Comparison of ENCODE assay signal across 21 cellular contexts in genomic region chr6:104704191-104704590, GRCh38.
DNase-seq lines count a peak whose midpoint lies in the region; ATAC-seq and TF ChIP-seq lines count a peak whose summit lies in the region.
"Had no signal": no experiment of that assay in that cellular context is flagged by ENCODE, and none has a peak within 500 bp of the region (broad histone marks: within the 10 kb centered on the region; RNA-seq: fewer than 3 reads in every experiment).

No MANE protein-coding gene starts in this region.

- no peaks in the 10 kb centered on the region for H3K27me3 Mint-ChIP-seq in CD4-positive, alpha-beta memory T cell
- peaks cover 6% of the 10 kb centered on the region for H3K27me3 Mint-ChIP-seq in endothelial cell (ENCODE audit: unreplicated experiment)
- no peaks in the 10 kb centered on the region for H3K27me3 Mint-ChIP-seq in naive thymus-derived CD8-positive, alpha-beta T cell
- H3K27me3 Mint-ChIP-seq: activated CD4-positive, alpha-beta memory T cell treated with anti-CD3 and anti-CD28 coated beads, Interleukin-2, amount 10 ng/mL, durations not matched to agents 7 days and 5 days had no signal

- H4K20me1 ChIP-seq in OCI-LY7 (ENCODE audit: insufficient read depth, low read length): no peaks in the 10 kb centered on the region

- peak overlapping the region; percentile 52; the same call in 1 of the 2 replicates for H3K4me2 ChIP-seq in OCI-LY7 (ENCODE audit: low read length)
- H3K4me2 ChIP-seq: PC-9 had no signal

- BruUV-seq in OCI-LY7 (replicated peaks; lab: Mats Ljungman, UMichigan): no TSS peak

- ATAC-seq in naive thymus-derived CD8-positive, alpha-beta T cell: no peak
- ATAC-seq in GM21786 (IDR thresholded peaks at IDR 0.05; ENCODE audit: unreplicated experiment) (no peak), HG03139 (IDR thresholded peaks at IDR 0.05; ENCODE audit: unreplicated experiment) (no peak), HG02623 (IDR thresholded peaks at IDR 0.05; ENCODE audit: unreplicated experiment) (no peak)
- ATAC-seq: pancreas, right lobe of liver had no signal

- no peaks in the 10 kb centered on the region for H3K36me3 ChIP-seq in CD4-positive, alpha-beta memory T cell (ENCODE audit: insufficient read depth, low read length)
- H3K36me3 ChIP-seq in OCI-LY7 (ENCODE audit: insufficient read depth, low read length): no peaks in the 10 kb centered on the region
- H3K36me3 ChIP-seq: heart left ventricle, pancreas, right lobe of liver, SJCRH30, suprapubic skin had no signal

- no peaks in the 10 kb centered on the region for H3K9me3 ChIP-seq in CD4-positive, alpha-beta memory T cell (ENCODE audit: control insufficient read depth in 1 of 2, low read length in 2 of 2)
- H3K9me3 ChIP-seq in OCI-LY7 (ENCODE audit: low read length): no peaks in the 10 kb centered on the region
- H3K9me3 ChIP-seq: heart left ventricle, pancreas, right lobe of liver, SJCRH30, suprapubic skin had no signal

- H3K27me3 ChIP-seq in CD4-positive, alpha-beta memory T cell (ENCODE audit: insufficient read depth, low read length): no peaks in the 10 kb centered on the region
- H3K27me3 ChIP-seq: heart left ventricle, pancreas, right lobe of liver, SJCRH30, suprapubic skin had no signal

- peaks cover 0 to 5% of the 10 kb centered on the region in 2 donors for H3K36me3 Mint-ChIP-seq in CD4-positive, alpha-beta memory T cell
- H3K36me3 Mint-ChIP-seq in endothelial cell (ENCODE audit: low read depth, unreplicated experiment): peaks cover 1% of the 10 kb centered on the region
- peaks cover 0 to under 1% (median 0%) of the 10 kb centered on the region in 3 donors for H3K36me3 Mint-ChIP-seq in naive thymus-derived CD8-positive, alpha-beta T cell

- intact Hi-C loops in CD4-positive, alpha-beta memory T cell (cut with micrococcal nuclease): no loop called here
- intact Hi-C loops in OCI-LY7 (cut with micrococcal nuclease; ENCODE audit: unreplicated experiment): no loop called here

- H3K27ac Mint-ChIP-seq in CD4-positive, alpha-beta memory T cell: no peak overlapping the region
- peak overlapping the region; percentile 99 for H3K27ac Mint-ChIP-seq in endothelial cell (ENCODE audit: unreplicated experiment)
- H3K27ac Mint-ChIP-seq in naive thymus-derived CD8-positive, alpha-beta T cell: peak overlapping the region in 2 of 10 donors; percentile 13 to 28

- peak overlapping the region; percentile 0; the same call in 1 of the 2 replicates for H2AFZ ChIP-seq in OCI-LY7 (ENCODE audit: low read length)
- H2AFZ ChIP-seq: PC-9 had no signal

- DNase-seq in CD4-positive, alpha-beta memory T cell: no peak
- DNase-seq in OCI-LY7 (ENCODE audit: low spot score) (no peak), endothelial cell (ENCODE audit: low spot score) (no peak), NCI-H187 treated with DMSO at 0.1 percent for 48 hours (lab: John Stamatoyannopoulos, UW) (no peak)
- DNase-seq in naive thymus-derived CD8-positive, alpha-beta T cell: no peak
- DNase-seq: activated CD4-positive, alpha-beta memory T cell treated with anti-CD3 and anti-CD28 coated beads, Interleukin-2, amount 10 ng/mL, durations not matched to agents 7 days and 5 days; activated naive CD4-positive, alpha-beta T cell; activated T-cell treated with anti-CD3 and anti-CD28 coated beads for 4 hours; amygdala; DMS 273 treated with DMSO at 0.1 percent for 48 hours; heart left ventricle; NCI-H1930; NCI-H226; pancreas; PC-9; right lobe of liver; SJCRH30 had no signal

- CTCF ChIA-PET in CD4-positive, alpha-beta memory T cell (lab: Charles Lee; ENCODE audit: partially characterized antibody): interaction anchor here (1.1 to 1.9 kb wide), 2 partner anchors 11 to 21 kb away, joined by 3 to 5 read pairs; no protein-coding TSS in a partner anchor
- CTCF ChIA-PET in OCI-LY7 (lab: Charles Lee; ENCODE audit: unreplicated experiment): no interaction called here

- POLR2A ChIA-PET in CD4-positive, alpha-beta memory T cell (lab: Charles Lee; ENCODE audit: partially characterized antibody): no interaction called here
- POLR2A ChIA-PET in OCI-LY7 (lab: Charles Lee): interaction anchor here (1.2 kb wide), 1 partner anchor 51 kb away, joined by 3 read pairs; no protein-coding TSS in a partner anchor
- POLR2A ChIA-PET in naive thymus-derived CD8-positive, alpha-beta T cell (lab: Charles Lee): no interaction called here

- no peak overlapping the region for H3K27ac ChIP-seq in CD4-positive, alpha-beta memory T cell (ENCODE audit: low read depth, low read length)
- no peak overlapping the region for H3K27ac ChIP-seq in OCI-LY7 (ENCODE audit: low read depth, low read length, poor library complexity, severe bottlenecking)
- H3K27ac ChIP-seq: pancreas, PC-9, right lobe of liver, SJCRH30, suprapubic skin had no signal

- H3K79me2 ChIP-seq in OCI-LY7 (ENCODE audit: insufficient read depth, low read depth, low read length): no peaks in the 10 kb centered on the region

- no peak for TF ChIP-seq CTCF in OCI-LY7 (conservative IDR thresholded peaks at IDR 0.05; ENCODE audit: low read length)
- TF ChIP-seq CTCF in endothelial cell (IDR thresholded peaks at IDR 0.05; ENCODE audit: unreplicated experiment): no peak

- peaks cover 0 to 8% (median under 1%) of the 10 kb centered on the region in 8 donors for H3K9me3 Mint-ChIP-seq in CD4-positive, alpha-beta memory T cell
- H3K9me3 Mint-ChIP-seq in endothelial cell (ENCODE audit: unreplicated experiment): no peaks in the 10 kb centered on the region
- H3K9me3 Mint-ChIP-seq in naive thymus-derived CD8-positive, alpha-beta T cell: peaks cover 0 to 8% (median 0%) of the 10 kb centered on the region in 9 donors

- peak overlapping the region in 5 of 8 donors; percentile 25 to 80 (median 61) for H3K4me3 Mint-ChIP-seq in CD4-positive, alpha-beta memory T cell
- H3K4me3 Mint-ChIP-seq in endothelial cell (ENCODE audit: unreplicated experiment): no peak overlapping the region
- peak overlapping the region in 8 of 10 donors; percentile 11 to 84 (median 60) for H3K4me3 Mint-ChIP-seq in naive thymus-derived CD8-positive, alpha-beta T cell

- H3K4me1 ChIP-seq in CD4-positive, alpha-beta memory T cell (ENCODE audit: insufficient read depth, low read length): peaks cover 35% of the 10 kb centered on the region
- H3K4me1 ChIP-seq in OCI-LY7 (ENCODE audit: insufficient read depth, low read length, poor library complexity, severe bottlenecking): peaks cover 15% of the 10 kb centered on the region
- H3K4me1 ChIP-seq: pancreas, right lobe of liver, SJCRH30, suprapubic skin had no signal

- H3K4me3 ChIP-seq in CD4-positive, alpha-beta memory T cell (ENCODE audit: low read length in 2 of 2): no peak overlapping the region
- no peak overlapping the region for H3K4me3 ChIP-seq in OCI-LY7 (ENCODE audit: low read depth, low read length, poor library complexity, severe bottlenecking)
- H3K4me3 ChIP-seq: heart left ventricle, pancreas, PC-9, right lobe of liver, SJCRH30, suprapubic skin had no signal

- 0 out of 2 replicates have a peak, but pooled peaks cover 9% of the 10 kb centered on the region for H3K9me2 ChIP-seq in OCI-LY7 (ENCODE audit: insufficient read depth, low read length)

- H3K4me1 Mint-ChIP-seq in CD4-positive, alpha-beta memory T cell: peaks cover 31 to 51% (median 40%) of the 10 kb centered on the region in 4 donors
- H3K4me1 Mint-ChIP-seq in endothelial cell (ENCODE audit: unreplicated experiment): peaks cover 66% of the 10 kb centered on the region
- peaks cover 10 to 39% (median 33%) of the 10 kb centered on the region in 4 donors for H3K4me1 Mint-ChIP-seq in naive thymus-derived CD8-positive, alpha-beta T cell
